Comparison of ENCODE assay signal across 1 cellular context in the genomic region with DNA sequence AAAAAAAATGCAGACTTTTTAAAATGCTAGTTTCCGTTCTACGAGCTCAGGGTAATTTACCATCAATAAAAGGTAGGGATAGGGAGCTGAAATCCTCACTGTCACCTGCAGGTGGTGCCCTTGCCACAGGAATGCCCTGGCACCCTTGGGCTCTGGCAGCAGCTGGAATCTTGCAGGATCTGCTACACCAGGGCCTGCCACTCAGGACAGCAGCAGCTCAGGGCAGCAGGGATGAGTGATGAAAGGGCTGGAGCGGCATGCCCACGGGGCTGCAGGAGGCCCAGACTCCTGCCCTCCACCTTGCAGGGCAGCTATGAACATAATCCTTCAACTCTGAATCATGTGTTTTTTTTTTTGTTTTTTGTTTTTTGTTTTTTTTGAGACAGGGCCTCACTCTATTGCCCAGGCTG.
TF ChIP-seq lines count a peak whose summit lies in the region.

No MANE protein-coding gene starts in this region.

TF ChIP-seq in HepG2, 621 proteins besides CTCF, POLR2A, EP300 and RAD21 (continued from another document and continues in another):
- TF ChIP-seq, protein P1, sequence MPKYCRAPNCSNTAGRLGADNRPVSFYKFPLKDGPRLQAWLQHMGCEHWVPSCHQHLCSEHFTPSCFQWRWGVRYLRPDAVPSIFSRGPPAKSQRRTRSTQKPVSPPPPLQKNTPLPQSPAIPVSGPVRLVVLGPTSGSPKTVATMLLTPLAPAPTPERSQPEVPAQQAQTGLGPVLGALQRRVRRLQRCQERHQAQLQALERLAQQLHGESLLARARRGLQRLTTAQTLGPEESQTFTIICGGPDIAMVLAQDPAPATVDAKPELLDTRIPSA (CRISPR knock-in tag; IDR thresholded peaks at IDR 0.05; ENCODE audit: borderline replicate concordance), result no peak
- no peak for TF ChIP-seq ZBTB7B (CRISPR knock-in tag; IDR thresholded peaks at IDR 0.05)
- TF ChIP-seq ZNF260 (CRISPR knock-in tag; IDR thresholded peaks at IDR 0.05; ENCODE audit: borderline replicate concordance, low read depth), result no peak
- TF ChIP-seq, protein P2, sequence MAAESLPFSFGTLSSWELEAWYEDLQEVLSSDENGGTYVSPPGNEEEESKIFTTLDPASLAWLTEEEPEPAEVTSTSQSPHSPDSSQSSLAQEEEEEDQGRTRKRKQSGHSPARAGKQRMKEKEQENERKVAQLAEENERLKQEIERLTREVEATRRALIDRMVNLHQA (CRISPR knock-in tag; IDR thresholded peaks at IDR 0.05), result no peak
- TF ChIP-seq, protein P3, sequence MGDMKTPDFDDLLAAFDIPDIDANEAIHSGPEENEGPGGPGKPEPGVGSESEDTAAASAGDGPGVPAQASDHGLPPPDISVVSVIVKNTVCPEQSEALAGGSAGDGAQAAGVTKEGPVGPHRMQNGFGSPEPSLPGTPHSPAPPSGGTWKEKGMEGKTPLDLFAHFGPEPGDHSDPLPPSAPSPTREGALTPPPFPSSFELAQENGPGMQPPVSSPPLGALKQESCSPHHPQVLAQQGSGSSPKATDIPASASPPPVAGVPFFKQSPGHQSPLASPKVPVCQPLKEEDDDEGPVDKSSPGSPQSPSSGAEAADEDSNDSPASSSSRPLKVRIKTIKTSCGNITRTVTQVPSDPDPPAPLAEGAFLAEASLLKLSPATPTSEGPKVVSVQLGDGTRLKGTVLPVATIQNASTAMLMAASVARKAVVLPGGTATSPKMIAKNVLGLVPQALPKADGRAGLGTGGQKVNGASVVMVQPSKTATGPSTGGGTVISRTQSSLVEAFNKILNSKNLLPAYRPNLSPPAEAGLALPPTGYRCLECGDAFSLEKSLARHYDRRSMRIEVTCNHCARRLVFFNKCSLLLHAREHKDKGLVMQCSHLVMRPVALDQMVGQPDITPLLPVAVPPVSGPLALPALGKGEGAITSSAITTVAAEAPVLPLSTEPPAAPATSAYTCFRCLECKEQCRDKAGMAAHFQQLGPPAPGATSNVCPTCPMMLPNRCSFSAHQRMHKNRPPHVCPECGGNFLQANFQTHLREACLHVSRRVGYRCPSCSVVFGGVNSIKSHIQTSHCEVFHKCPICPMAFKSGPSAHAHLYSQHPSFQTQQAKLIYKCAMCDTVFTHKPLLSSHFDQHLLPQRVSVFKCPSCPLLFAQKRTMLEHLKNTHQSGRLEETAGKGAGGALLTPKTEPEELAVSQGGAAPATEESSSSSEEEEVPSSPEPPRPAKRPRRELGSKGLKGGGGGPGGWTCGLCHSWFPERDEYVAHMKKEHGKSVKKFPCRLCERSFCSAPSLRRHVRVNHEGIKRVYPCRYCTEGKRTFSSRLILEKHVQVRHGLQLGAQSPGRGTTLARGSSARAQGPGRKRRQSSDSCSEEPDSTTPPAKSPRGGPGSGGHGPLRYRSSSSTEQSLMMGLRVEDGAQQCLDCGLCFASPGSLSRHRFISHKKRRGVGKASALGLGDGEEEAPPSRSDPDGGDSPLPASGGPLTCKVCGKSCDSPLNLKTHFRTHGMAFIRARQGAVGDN (CRISPR knock-in tag; IDR thresholded peaks at IDR 0.05), result peak; percentile 52
- TF ChIP-seq ZNF30 (CRISPR knock-in tag; IDR thresholded peaks at IDR 0.05), result no peak
- no peak for TF ChIP-seq MBNL3 (CRISPR knock-in tag; conservative IDR thresholded peaks at IDR 0.05)
- TF ChIP-seq PHF5A (CRISPR knock-in tag; IDR thresholded peaks at IDR 0.05; ENCODE audit: low read depth, unreplicated experiment), result no peak
- TF ChIP-seq TCF12 (IDR thresholded peaks at IDR 0.05), result no peak
- no peak for TF ChIP-seq TCF12 (CRISPR knock-in tag; IDR thresholded peaks at IDR 0.05)
- TF ChIP-seq, protein P4, sequence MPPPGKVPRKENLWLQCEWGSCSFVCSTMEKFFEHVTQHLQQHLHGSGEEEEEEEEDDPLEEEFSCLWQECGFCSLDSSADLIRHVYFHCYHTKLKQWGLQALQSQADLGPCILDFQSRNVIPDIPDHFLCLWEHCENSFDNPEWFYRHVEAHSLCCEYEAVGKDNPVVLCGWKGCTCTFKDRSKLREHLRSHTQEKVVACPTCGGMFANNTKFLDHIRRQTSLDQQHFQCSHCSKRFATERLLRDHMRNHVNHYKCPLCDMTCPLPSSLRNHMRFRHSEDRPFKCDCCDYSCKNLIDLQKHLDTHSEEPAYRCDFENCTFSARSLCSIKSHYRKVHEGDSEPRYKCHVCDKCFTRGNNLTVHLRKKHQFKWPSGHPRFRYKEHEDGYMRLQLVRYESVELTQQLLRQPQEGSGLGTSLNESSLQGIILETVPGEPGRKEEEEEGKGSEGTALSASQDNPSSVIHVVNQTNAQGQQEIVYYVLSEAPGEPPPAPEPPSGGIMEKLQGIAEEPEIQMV (CRISPR knock-in tag; IDR thresholded peaks at IDR 0.05; ENCODE audit: low read depth), result no peak
- TF ChIP-seq, protein P5, sequence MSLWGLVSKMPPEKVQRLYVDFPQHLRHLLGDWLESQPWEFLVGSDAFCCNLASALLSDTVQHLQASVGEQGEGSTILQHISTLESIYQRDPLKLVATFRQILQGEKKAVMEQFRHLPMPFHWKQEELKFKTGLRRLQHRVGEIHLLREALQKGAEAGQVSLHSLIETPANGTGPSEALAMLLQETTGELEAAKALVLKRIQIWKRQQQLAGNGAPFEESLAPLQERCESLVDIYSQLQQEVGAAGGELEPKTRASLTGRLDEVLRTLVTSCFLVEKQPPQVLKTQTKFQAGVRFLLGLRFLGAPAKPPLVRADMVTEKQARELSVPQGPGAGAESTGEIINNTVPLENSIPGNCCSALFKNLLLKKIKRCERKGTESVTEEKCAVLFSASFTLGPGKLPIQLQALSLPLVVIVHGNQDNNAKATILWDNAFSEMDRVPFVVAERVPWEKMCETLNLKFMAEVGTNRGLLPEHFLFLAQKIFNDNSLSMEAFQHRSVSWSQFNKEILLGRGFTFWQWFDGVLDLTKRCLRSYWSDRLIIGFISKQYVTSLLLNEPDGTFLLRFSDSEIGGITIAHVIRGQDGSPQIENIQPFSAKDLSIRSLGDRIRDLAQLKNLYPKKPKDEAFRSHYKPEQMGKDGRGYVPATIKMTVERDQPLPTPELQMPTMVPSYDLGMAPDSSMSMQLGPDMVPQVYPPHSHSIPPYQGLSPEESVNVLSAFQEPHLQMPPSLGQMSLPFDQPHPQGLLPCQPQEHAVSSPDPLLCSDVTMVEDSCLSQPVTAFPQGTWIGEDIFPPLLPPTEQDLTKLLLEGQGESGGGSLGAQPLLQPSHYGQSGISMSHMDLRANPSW (CRISPR knock-in tag; IDR thresholded peaks at IDR 0.05; ENCODE audit: borderline replicate concordance), result no peak
- TF ChIP-seq, protein P6, sequence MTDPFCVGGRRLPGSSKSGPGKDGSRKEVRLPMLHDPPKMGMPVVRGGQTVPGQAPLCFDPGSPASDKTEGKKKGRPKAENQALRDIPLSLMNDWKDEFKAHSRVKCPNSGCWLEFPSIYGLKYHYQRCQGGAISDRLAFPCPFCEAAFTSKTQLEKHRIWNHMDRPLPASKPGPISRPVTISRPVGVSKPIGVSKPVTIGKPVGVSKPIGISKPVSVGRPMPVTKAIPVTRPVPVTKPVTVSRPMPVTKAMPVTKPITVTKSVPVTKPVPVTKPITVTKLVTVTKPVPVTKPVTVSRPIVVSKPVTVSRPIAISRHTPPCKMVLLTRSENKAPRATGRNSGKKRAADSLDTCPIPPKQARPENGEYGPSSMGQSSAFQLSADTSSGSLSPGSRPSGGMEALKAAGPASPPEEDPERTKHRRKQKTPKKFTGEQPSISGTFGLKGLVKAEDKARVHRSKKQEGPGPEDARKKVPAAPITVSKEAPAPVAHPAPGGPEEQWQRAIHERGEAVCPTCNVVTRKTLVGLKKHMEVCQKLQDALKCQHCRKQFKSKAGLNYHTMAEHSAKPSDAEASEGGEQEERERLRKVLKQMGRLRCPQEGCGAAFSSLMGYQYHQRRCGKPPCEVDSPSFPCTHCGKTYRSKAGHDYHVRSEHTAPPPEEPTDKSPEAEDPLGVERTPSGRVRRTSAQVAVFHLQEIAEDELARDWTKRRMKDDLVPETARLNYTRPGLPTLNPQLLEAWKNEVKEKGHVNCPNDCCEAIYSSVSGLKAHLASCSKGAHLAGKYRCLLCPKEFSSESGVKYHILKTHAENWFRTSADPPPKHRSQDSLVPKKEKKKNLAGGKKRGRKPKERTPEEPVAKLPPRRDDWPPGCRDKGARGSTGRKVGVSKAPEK (CRISPR knock-in tag; IDR thresholded peaks at IDR 0.05; ENCODE audit: borderline replicate concordance), result no peak
- TF ChIP-seq SMAD9 (CRISPR knock-in tag; IDR thresholded peaks at IDR 0.05), result no peak
- TF ChIP-seq REL (CRISPR knock-in tag; conservative IDR thresholded peaks at IDR 0.05), result no peak
- TF ChIP-seq PRMT3 (CRISPR knock-in tag; IDR thresholded peaks at IDR 0.05; ENCODE audit: borderline replicate concordance, low read depth), result no peak
- no peak for TF ChIP-seq ZNF264 (CRISPR knock-in tag; IDR thresholded peaks at IDR 0.05)
- TF ChIP-seq U2AF1 (optimal IDR thresholded peaks at IDR 0.05; ENCODE audit: low read depth, low read length), result no peak
- no peak for TF ChIP-seq IKZF1 (IDR thresholded peaks at IDR 0.05)
- no peak for TF ChIP-seq ZNF496 (CRISPR knock-in tag; IDR thresholded peaks at IDR 0.05; ENCODE audit: insufficient replicate concordance)
- no peak for TF ChIP-seq CBX2 (IDR thresholded peaks at IDR 0.05; ENCODE audit: low read depth, low read length)
- TF ChIP-seq CBX2 (CRISPR knock-in tag; IDR thresholded peaks at IDR 0.05; ENCODE audit: low read depth), result no peak
- TF ChIP-seq FOXO1 (CRISPR knock-in tag; IDR thresholded peaks at IDR 0.05), result no peak; the same call in 1 of the 2 replicates
- no peak for TF ChIP-seq XBP1 (CRISPR knock-in tag; IDR thresholded peaks at IDR 0.05)
- no peak for TF ChIP-seq CCDC6 (CRISPR knock-in tag; IDR thresholded peaks at IDR 0.05)
- TF ChIP-seq ZNF547 (CRISPR knock-in tag; IDR thresholded peaks at IDR 0.05), result 0 out of 2 replicates have a peak, but pooled peaks have one; percentile 53
- TF ChIP-seq RFXAP (CRISPR knock-in tag; IDR thresholded peaks at IDR 0.05; ENCODE audit: borderline replicate concordance), result no peak
- TF ChIP-seq GFI1 (CRISPR knock-in tag; IDR thresholded peaks at IDR 0.05; ENCODE audit: borderline replicate concordance), result no peak
- TF ChIP-seq, protein P7, sequence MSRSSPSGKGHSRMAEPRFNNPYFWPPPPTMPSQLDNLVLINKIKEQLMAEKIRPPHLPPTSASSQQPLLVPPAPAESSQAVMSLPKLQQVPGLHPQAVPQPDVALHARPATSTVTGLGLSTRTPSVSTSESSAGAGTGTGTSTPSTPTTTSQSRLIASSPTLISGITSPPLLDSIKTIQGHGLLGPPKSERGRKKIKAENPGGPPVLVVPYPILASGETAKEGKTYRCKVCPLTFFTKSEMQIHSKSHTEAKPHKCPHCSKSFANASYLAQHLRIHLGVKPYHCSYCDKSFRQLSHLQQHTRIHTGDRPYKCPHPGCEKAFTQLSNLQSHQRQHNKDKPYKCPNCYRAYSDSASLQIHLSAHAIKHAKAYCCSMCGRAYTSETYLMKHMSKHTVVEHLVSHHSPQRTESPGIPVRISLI (CRISPR knock-in tag; IDR thresholded peaks at IDR 0.05; ENCODE audit: borderline replicate concordance), result peak; percentile 28; the same call in 1 of the 2 replicates
- no peak for TF ChIP-seq RCOR2 (CRISPR knock-in tag; IDR thresholded peaks at IDR 0.05)
- TF ChIP-seq ZNF782 (CRISPR knock-in tag; IDR thresholded peaks at IDR 0.05; ENCODE audit: borderline replicate concordance), result no peak
- no peak for TF ChIP-seq CHD2 (IDR thresholded peaks at IDR 0.05; ENCODE audit: low read depth, low read length)
- TF ChIP-seq HNRNPK (IDR thresholded peaks at IDR 0.05; ENCODE audit: low read depth, low read length, poor library complexity, severe bottlenecking), result no peak
- no peak for TF ChIP-seq ZNF207 (IDR thresholded peaks at IDR 0.05; ENCODE audit: borderline replicate concordance)
- TF ChIP-seq, protein P8, sequence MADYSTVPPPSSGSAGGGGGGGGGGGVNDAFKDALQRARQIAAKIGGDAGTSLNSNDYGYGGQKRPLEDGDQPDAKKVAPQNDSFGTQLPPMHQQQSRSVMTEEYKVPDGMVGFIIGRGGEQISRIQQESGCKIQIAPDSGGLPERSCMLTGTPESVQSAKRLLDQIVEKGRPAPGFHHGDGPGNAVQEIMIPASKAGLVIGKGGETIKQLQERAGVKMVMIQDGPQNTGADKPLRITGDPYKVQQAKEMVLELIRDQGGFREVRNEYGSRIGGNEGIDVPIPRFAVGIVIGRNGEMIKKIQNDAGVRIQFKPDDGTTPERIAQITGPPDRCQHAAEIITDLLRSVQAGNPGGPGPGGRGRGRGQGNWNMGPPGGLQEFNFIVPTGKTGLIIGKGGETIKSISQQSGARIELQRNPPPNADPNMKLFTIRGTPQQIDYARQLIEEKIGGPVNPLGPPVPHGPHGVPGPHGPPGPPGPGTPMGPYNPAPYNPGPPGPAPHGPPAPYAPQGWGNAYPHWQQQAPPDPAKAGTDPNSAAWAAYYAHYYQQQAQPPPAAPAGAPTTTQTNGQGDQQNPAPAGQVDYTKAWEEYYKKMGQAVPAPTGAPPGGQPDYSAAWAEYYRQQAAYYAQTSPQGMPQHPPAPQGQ (CRISPR knock-in tag; IDR thresholded peaks at IDR 0.05; ENCODE audit: borderline replicate concordance), result no peak
- TF ChIP-seq BORCS8-MEF2B (CRISPR knock-in tag; IDR thresholded peaks at IDR 0.05), result no peak
- TF ChIP-seq ARNT2 (CRISPR knock-in tag; IDR thresholded peaks at IDR 0.05; ENCODE audit: low read depth), result no peak
- TF ChIP-seq SALL1 (CRISPR knock-in tag; IDR thresholded peaks at IDR 0.05), result peak; percentile 68
- TF ChIP-seq ZNF354B (CRISPR knock-in tag; IDR thresholded peaks at IDR 0.05), result no peak
- no peak for TF ChIP-seq ZC3H4 (CRISPR knock-in tag; IDR thresholded peaks at IDR 0.05; ENCODE audit: borderline replicate concordance)
- TF ChIP-seq ZNF720 (CRISPR knock-in tag; IDR thresholded peaks at IDR 0.05), result no peak
- TF ChIP-seq ATF1 (CRISPR knock-in tag; IDR thresholded peaks at IDR 0.05), result no peak
- TF ChIP-seq ZKSCAN5 (CRISPR knock-in tag; IDR thresholded peaks at IDR 0.05), result no peak
- no peak for TF ChIP-seq ZNF557 (CRISPR knock-in tag; IDR thresholded peaks at IDR 0.05)
- TF ChIP-seq, protein P9, sequence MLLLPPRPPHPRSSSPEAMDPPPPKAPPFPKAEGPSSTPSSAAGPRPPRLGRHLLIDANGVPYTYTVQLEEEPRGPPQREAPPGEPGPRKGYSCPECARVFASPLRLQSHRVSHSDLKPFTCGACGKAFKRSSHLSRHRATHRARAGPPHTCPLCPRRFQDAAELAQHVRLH (CRISPR knock-in tag; IDR thresholded peaks at IDR 0.05; ENCODE audit: borderline replicate concordance, low read depth), result peak; percentile 83
- no peak for TF ChIP-seq MED13 (CRISPR knock-in tag; IDR thresholded peaks at IDR 0.05)
- TF ChIP-seq CHD4 (IDR thresholded peaks at IDR 0.05; ENCODE audit: borderline replicate concordance, low read length), result no peak
- no peak for TF ChIP-seq SIN3A (IDR thresholded peaks at IDR 0.05; ENCODE audit: borderline replicate concordance, low read depth, low read length)
- TF ChIP-seq PTBP1 (IDR thresholded peaks at IDR 0.05; ENCODE audit: low read depth, low read length, poor library complexity, severe bottlenecking), result no peak
- TF ChIP-seq, protein P10, sequence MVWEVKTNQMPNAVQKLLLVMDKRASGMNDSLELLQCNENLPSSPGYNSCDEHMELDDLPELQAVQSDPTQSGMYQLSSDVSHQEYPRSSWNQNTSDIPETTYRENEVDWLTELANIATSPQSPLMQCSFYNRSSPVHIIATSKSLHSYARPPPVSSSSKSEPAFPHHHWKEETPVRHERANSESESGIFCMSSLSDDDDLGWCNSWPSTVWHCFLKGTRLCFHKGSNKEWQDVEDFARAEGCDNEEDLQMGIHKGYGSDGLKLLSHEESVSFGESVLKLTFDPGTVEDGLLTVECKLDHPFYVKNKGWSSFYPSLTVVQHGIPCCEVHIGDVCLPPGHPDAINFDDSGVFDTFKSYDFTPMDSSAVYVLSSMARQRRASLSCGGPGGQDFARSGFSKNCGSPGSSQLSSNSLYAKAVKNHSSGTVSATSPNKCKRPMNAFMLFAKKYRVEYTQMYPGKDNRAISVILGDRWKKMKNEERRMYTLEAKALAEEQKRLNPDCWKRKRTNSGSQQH (CRISPR knock-in tag; IDR thresholded peaks at IDR 0.05; ENCODE audit: low read depth), result no peak
